Comparison of ENCODE assay signal across 9 cellular contexts in the genomic region with DNA sequence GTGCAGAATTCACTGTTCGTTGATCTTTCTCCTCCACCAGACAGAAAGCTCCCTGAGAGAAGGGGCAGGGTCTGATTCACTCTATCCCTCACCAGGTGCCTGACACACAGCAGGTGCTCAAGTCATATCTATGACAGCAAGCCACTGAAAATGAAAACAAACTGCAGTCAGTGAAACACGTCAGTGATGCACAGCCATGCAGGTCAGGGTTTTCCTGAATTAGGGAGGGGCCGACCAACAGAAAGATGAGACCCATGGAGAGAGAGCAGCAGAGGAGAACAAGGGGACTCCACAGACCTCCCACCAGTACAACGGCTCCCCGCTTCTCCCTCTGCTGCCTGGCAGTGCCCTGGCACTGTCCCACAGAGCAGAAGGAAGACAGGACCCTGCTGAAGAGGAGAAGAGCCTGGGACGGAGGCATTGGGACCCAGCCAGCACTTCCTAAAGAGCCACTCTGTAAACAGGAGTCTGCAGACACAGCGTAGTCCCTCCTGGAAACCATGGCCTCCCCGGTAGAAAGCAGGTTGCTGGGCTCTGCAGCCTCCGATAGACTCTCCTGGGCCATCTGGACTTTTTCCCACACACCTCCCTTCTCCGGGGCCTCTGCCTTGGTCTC. TPM values are rescaled to one million over a fixed set of nuclear protein-coding genes. Genes with fewer than 3 reads are reported as not detected.
DNase-seq lines count a peak whose midpoint lies in the region; ATAC-seq and TF ChIP-seq lines count a peak whose summit lies in the region.
"Had no signal": no experiment of that assay in that cellular context is flagged by ENCODE, and none has a peak within 500 bp of the region (broad histone marks: within the 10 kb centered on the region; RNA-seq: fewer than 3 reads in every experiment).

No MANE protein-coding gene starts in this region.

- intact Hi-C loops in Right ventricle myocardium inferior (cut with DNase I), result no loop called here
- intact Hi-C loops in cardiac septum (cut with DNase I), result no loop called here
- intact Hi-C loops in uterus (cut with DNase I; ENCODE audit: low total_unique reads), result no loop called here

- H2AK5ac ChIP-seq in mesenchymal stem cell (ENCODE audit: low read length, severe bottlenecking), result no peak overlapping the region

- no peak overlapping the region for H2BK5ac ChIP-seq in mesenchymal stem cell (ENCODE audit: low read depth, low read length, poor library complexity, severe bottlenecking)

- H3K18ac ChIP-seq in mesenchymal stem cell (ENCODE audit: low read depth in 1 of 2, low read length in 2 of 2), result no peak overlapping the region

- H3K23ac ChIP-seq in mesenchymal stem cell (ENCODE audit: low read length in 2 of 2), result no peak overlapping the region

- H2BK15ac ChIP-seq in mesenchymal stem cell (ENCODE audit: low read depth, poor library complexity, severe bottlenecking), result no peak overlapping the region

- 77% methylated on average over 10 of the region's 10 CpGs for WGBS in mesenchymal stem cell

- no peak overlapping the region for H2AFZ ChIP-seq in mesenchymal stem cell (ENCODE audit: low read depth, low read length)

- no peak overlapping the region for H3K14ac ChIP-seq in mesenchymal stem cell (ENCODE audit: low read length in 2 of 2)

- H3K4ac ChIP-seq in mesenchymal stem cell (ENCODE audit: low read depth in 1 of 2, low read length in 2 of 2), result no peak overlapping the region

- H2BK12ac ChIP-seq in mesenchymal stem cell (ENCODE audit: low read length in 2 of 2), result no peak overlapping the region

- no peak overlapping the region for H3K4me2 ChIP-seq in mesenchymal stem cell (ENCODE audit: low read length, poor library complexity, severe bottlenecking)

- no peaks in the 10 kb centered on the region for H3K36me3 ChIP-seq in uterus
- H3K36me3 ChIP-seq in mesenchymal stem cell (ENCODE audit: control insufficient read depth in 1 of 2, insufficient read depth in 2 of 2, low read depth in 1 of 2, low read length in 2 of 2), result peaks cover 39 to 41% of the 10 kb centered on the region in 2 experiments

- no peak overlapping the region for H4K8ac ChIP-seq in mesenchymal stem cell (ENCODE audit: low read length)

- H3K27me3 ChIP-seq in uterus, result no peaks in the 10 kb centered on the region
- no peaks in the 10 kb centered on the region for H3K27me3 ChIP-seq in mesenchymal stem cell (ENCODE audit: control insufficient read depth in 1 of 2, insufficient read depth in 1 of 2, low read length in 2 of 2)
- H3K27me3 ChIP-seq: SJSA1 had no signal

- peaks cover 24% of the 10 kb centered on the region for H3K79me1 ChIP-seq in mesenchymal stem cell (replicated peaks; ENCODE audit: low read length, poor library complexity, severe bottlenecking)

- ATAC-seq in Right ventricle myocardium inferior, result peak; percentile 29
- ATAC-seq in HG02884 (IDR thresholded peaks at IDR 0.05; ENCODE audit: unreplicated experiment), result no peak
- ATAC-seq in HG02571 (IDR thresholded peaks at IDR 0.05; ENCODE audit: unreplicated experiment), result no peak

- H3K4me1 ChIP-seq in uterus (no peaks in the 10 kb centered on the region), mesenchymal stem cell (ENCODE audit: control insufficient read depth, insufficient read depth, low read depth, low read length) (peaks cover 20% of the 10 kb centered on the region)
- H3K4me1 ChIP-seq: SJSA1 had no signal

- H3K4me3 ChIP-seq in uterus (no peak overlapping the region), mesenchymal stem cell (ENCODE audit: insufficient read depth in 1 of 2, low read depth in 1 of 2, low read length in 2 of 2) (no peak overlapping the region)
- H3K4me3 ChIP-seq: SJSA1 had no signal

- no peak for DNase-seq in Right ventricle myocardium inferior (ENCODE audit: missing footprints)
- DNase-seq in cardiac septum (ENCODE audit: low spot score), result no peak
- peak; percentile 71 for DNase-seq in SHP77 treated with DMSO at 0.1 percent for 48 hours (lab: John Stamatoyannopoulos, UW)
- peak; percentile 29 for DNase-seq in kidney tubule cell (ENCODE audit: low spot score)
- no peak for DNase-seq in uterus
- no peak for DNase-seq in mesenchymal stem cell

- H3K27ac ChIP-seq in uterus (peak overlapping the region; percentile 22 to 35), mesenchymal stem cell (ENCODE audit: low read length, poor library complexity, severe bottlenecking) (no peak overlapping the region)
- H3K27ac ChIP-seq: SJSA1 had no signal

- TF ChIP-seq CTCF in uterus (IDR thresholded peaks at IDR 0.05), result no peak

- H3K9me3 ChIP-seq in uterus (no peaks in the 10 kb centered on the region), mesenchymal stem cell (ENCODE audit: control insufficient read depth, low read length) (no peaks in the 10 kb centered on the region)
- H3K9me3 ChIP-seq: SJSA1 had no signal

- no peak overlapping the region for H3K9ac ChIP-seq in mesenchymal stem cell (ENCODE audit: low read length)

- TF ChIP-seq POLR2A in uterus (IDR thresholded peaks at IDR 0.05), result no peak

- no peak overlapping the region for H4K91ac ChIP-seq in mesenchymal stem cell (ENCODE audit: low read length)

- H2BK120ac ChIP-seq in mesenchymal stem cell (ENCODE audit: low read depth, low read length), result no peak overlapping the region

RNA-seq across cellular contexts. Expression of a gene that starts 50.3 kb away (rescaled TPM):
- total RNA-seq in Right ventricle myocardium inferior (41.2 TPM), cardiac septum (18.5 TPM), uterus (10 to 100 TPM; 10.9 to 94.3 (median 67.8) TPM)
- polyA plus RNA-seq in mesenchymal stem cell (2013, experiment 1 of 2), result 8.0 TPM
- 7.7 TPM for polyA plus RNA-seq in mesenchymal stem cell (2013, experiment 2 of 2)

Comparison
In these comparisons a context has a peak if more than half of its experiments do, and no peak if none do; other contexts are left out.
1. DNase-seq: peak in SHP77 treated with DMSO at 0.1 percent for 48 hours (single experiment) and kidney tubule cell (single experiment); none in Right ventricle myocardium inferior (single experiment), cardiac septum (single experiment), uterus (0 of 2) and mesenchymal stem cell (single experiment).